Comparison of ENCODE assay signal across 27 cellular contexts in the genomic region with DNA sequence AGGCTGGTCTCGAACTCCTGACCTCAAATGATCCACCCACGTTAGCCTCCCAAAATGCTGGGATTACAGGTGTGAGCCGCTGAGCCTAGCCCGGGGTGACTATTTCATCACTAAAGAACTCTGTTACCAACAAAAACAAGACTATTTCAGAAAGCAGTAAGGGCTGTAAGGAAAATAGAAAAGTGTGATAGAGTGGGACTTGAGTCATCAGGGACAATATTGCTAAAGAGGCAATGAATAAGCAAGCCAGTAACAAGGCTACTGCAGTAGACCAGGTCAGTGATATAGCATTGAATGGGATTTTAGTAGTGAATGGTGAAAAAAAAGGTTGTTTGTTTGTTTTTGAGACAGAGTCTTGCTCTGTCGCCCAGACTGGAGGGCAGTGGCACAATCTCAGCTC. TPM values are rescaled to one million over a fixed set of nuclear protein-coding genes. Genes with fewer than 3 reads are reported as not detected.
"Had no signal": no experiment of that assay in that cellular context is flagged by ENCODE, and none has a peak within 500 bp of the region (broad histone marks: within the 10 kb centered on the region; RNA-seq: fewer than 3 reads in every experiment).

No MANE protein-coding gene starts in this region.

- DNase-seq: activated CD4-positive, alpha-beta T cell treated with anti-CD3 and anti-CD28 coated beads for 4 hours; activated CD4-positive, alpha-beta T cell treated with anti-CD3 and anti-CD28 coated beads, Interleukin-2, amount 50 U/mL, for 4 hours; activated CD8-positive, alpha-beta memory T cell treated with anti-CD3 and anti-CD28 coated beads, Interleukin-2, amount 50 U/mL, for 48 hours; activated CD8-positive, alpha-beta T cell treated with anti-CD3 and anti-CD28 coated beads, Interleukin-2, amount 10 ng/mL, durations not matched to agents 7 days and 5 days; activated effector memory CD4-positive, alpha-beta T cell treated with anti-CD3 and anti-CD28 coated beads, Interleukin-2, amount 50 U/mL, for 16 hours; activated naive CD4-positive, alpha-beta T cell treated with Interleukin-2 at 50 U/mL for 16 hours; activated T-cell treated with anti-CD3 and anti-CD28 coated beads, Interleukin-2, amount 50 U/mL, for 1 hour; central memory CD4-positive, alpha-beta T cell; MG63; NCI-H1092; NCI-H1417; NCI-H1930; NCI-H345; NCI-H510A; NCI-H526 treated with DMSO at 0.1 percent for 48 hours; NK-92 treated with Interleukin-12 subunit alpha and Interleukin-12 subunit beta, amount 100 ng/mL, for 24 hours; SHP77 treated with DMSO at 0.1 percent for 48 hours; T-cell; T-helper 2 cell; WERI-Rb-1 had no signal

- ATAC-seq: activated CD8-positive, alpha-beta T cell treated with anti-CD3 and anti-CD28 coated beads, Interleukin-2, amount 10 ng/mL, durations not matched to agents 7 days and 5 days; T-cell had no signal

- H3K4me1 Mint-ChIP-seq: T-cell had no signal

- H3K4me3 ChIP-seq: MG63, SK-N-MC had no signal

- H3K4me3 Mint-ChIP-seq: activated CD8-positive, alpha-beta T cell treated with anti-CD3 and anti-CD28 coated beads, Interleukin-2, amount 10 ng/mL, durations not matched to agents 7 days and 5 days; activated naive CD8-positive, alpha-beta T cell; activated T-helper 1 cell treated with anti-CD3 and anti-CD28 coated beads, Interleukin-12 subunit alpha, Interleukin-12 subunit beta, Interleukin-2, Interleukin-4 antibody, amounts not matched to agents 30 ng/mL and 10 ng/mL and 1 ng/mL, durations not matched to agents 14 hours and 24 hours and 36 hours; IgD-negative memory B cell; T-cell had no signal

- H3K27ac Mint-ChIP-seq: activated CD8-positive, alpha-beta T cell treated with anti-CD3 and anti-CD28 coated beads, Interleukin-2, amount 10 ng/mL, durations not matched to agents 7 days and 5 days; activated naive CD8-positive, alpha-beta T cell; activated T-helper 1 cell treated with anti-CD3 and anti-CD28 coated beads, Interleukin-12 subunit alpha, Interleukin-12 subunit beta, Interleukin-2, Interleukin-4 antibody, amounts not matched to agents 30 ng/mL and 10 ng/mL and 1 ng/mL, durations not matched to agents 14 hours and 24 hours and 36 hours; IgD-negative memory B cell; T-cell had no signal

- H3K36me3 ChIP-seq: MG63, WERI-Rb-1 had no signal

- H3K9me3 Mint-ChIP-seq: activated T-helper 1 cell treated with anti-CD3 and anti-CD28 coated beads, Interleukin-12 subunit alpha, Interleukin-12 subunit beta, Interleukin-2, Interleukin-4 antibody, amounts not matched to agents 30 ng/mL and 10 ng/mL and 1 ng/mL, durations not matched to agents 14 hours and 24 hours and 36 hours had no signal

- FAIRE-seq: RCC 7860 had no signal

- H3K36me3 Mint-ChIP-seq: activated naive CD8-positive, alpha-beta T cell; IgD-negative memory B cell; T-cell had no signal

- H3K27me3 Mint-ChIP-seq: activated naive CD8-positive, alpha-beta T cell; IgD-negative memory B cell; T-cell had no signal

- H3K27ac ChIP-seq: KMS-11, SK-N-MC, WERI-Rb-1 had no signal

- H3K9me3 ChIP-seq: MG63 had no signal

- H3K27me3 ChIP-seq: MG63 had no signal

RNA-seq across cellular contexts. Expression of gene SVOPL, which starts 51.7 kb away (rescaled TPM):
- total RNA-seq: activated T-helper 1 cell treated with anti-CD3 and anti-CD28 coated beads, Interleukin-12 subunit alpha, Interleukin-12 subunit beta, Interleukin-2, Interleukin-4 antibody, amounts not matched to agents 30 ng/mL and 10 ng/mL and 1 ng/mL, durations not matched to agents 14 hours and 24 hours and 36 hours; chondrocyte had no signal
- polyA plus RNA-seq: IgD-negative memory B cell had no signal
